26 cellular contexts compared by ENCODE assay signal in genomic region chr12:111030800-111031199, GRCh38. TPM values are rescaled to one million over a fixed set of nuclear protein-coding genes. Genes with fewer than 3 reads are reported as not detected.
"Had no signal": no experiment of that assay in that cellular context is flagged by ENCODE, and none has a peak within 500 bp of the region (broad histone marks: within the 10 kb centered on the region; RNA-seq: fewer than 3 reads in every experiment).

No MANE protein-coding gene starts in this region.

- H3K4me1 ChIP-seq: colonic mucosa, lower lobe of right lung had no signal

- ATAC-seq: effector memory CD8-positive, alpha-beta T cell; esophagus mucosa; gastrocnemius medialis; heart right ventricle; left cardiac atrium; lower lobe of right lung had no signal

- DNase-seq: colonic mucosa; cortex of kidney; effector CD8-positive, alpha-beta T cell; effector memory CD8-positive, alpha-beta T cell; endodermal cell; erythroblast; esophagus squamous epithelium; foreskin fibroblast; foreskin melanocyte; gastrocnemius medialis; glutamatergic neuron; head of caudate nucleus; heart right ventricle; hippocampal formation; left cardiac atrium; left ventricle myocardium inferior; lower lobe of right lung; mesenchymal stem cell; midbrain had no signal

- H3K36me3 ChIP-seq: colonic mucosa, esophagus squamous epithelium, gastrocnemius medialis, heart right ventricle, left ventricle myocardium inferior, lower lobe of right lung had no signal

- H3K4me3 ChIP-seq: colonic mucosa, esophagus squamous epithelium, gastrocnemius medialis, heart right ventricle, left ventricle myocardium inferior, lower lobe of right lung had no signal

- H3K27ac ChIP-seq: colonic mucosa, epithelial cell of prostate, esophagus squamous epithelium, gastrocnemius medialis, heart right ventricle, left ventricle myocardium inferior, lower lobe of right lung had no signal

- H3K9me3 ChIP-seq: colonic mucosa, esophagus squamous epithelium, gastrocnemius medialis, heart right ventricle, left ventricle myocardium inferior, lower lobe of right lung had no signal

RNA-seq across cellular contexts. Expression of gene CUX2, which starts 3.2 kb away (rescaled TPM):
- total RNA-seq: chondrocyte, dermis microvascular lymphatic vessel endothelial cell, esophagus mucosa, esophagus squamous epithelium, glomerular endothelial cell, kidney epithelial cell, left ventricle myocardium inferior, lower lobe of right lung, lung microvascular endothelial cell had no signal
